ENCODE assay signal across 9 cellular contexts in genomic region chr2:150426724-150427123, GRCh38.
"Had no signal": no experiment of that assay in that cellular context is flagged by ENCODE, and none has a peak within 500 bp of the region (broad histone marks: within the 10 kb centered on the region; RNA-seq: fewer than 3 reads in every experiment).

No MANE protein-coding gene starts in this region.

- H3K27me3 ChIP-seq: tibial artery had no signal

- H3K9me3 ChIP-seq: tibial artery had no signal

- H3K27ac ChIP-seq: tibial artery had no signal

- DNase-seq: activated CD4-positive, alpha-beta T cell treated with anti-CD3 and anti-CD28 coated beads, Interleukin-2, amount 50 U/mL, for 4 hours; foreskin melanocyte; head of caudate nucleus; natural killer cell; nucleus accumbens; stimulated activated CD4-positive, alpha-beta T cell treated with anti-CD3 and anti-CD28 coated beads, Interleukin-2, amount 100 ng/mL, for 24 hours; stimulated activated naive CD4-positive, alpha-beta T cell treated with Interleukin-2 at 50 U/mL for 16 hours; substantia nigra; tibial artery had no signal

- H3K36me3 ChIP-seq: tibial artery had no signal

- ATAC-seq: natural killer cell had no signal

- H3K4me3 ChIP-seq: tibial artery had no signal

- H3K4me1 ChIP-seq: tibial artery had no signal
